Comparison of ENCODE assay signal across 29 cellular contexts in genomic region chr2:198072655-198073054, GRCh38.
"Had no signal": no experiment of that assay in that cellular context is flagged by ENCODE, and none has a peak within 500 bp of the region (broad histone marks: within the 10 kb centered on the region; RNA-seq: fewer than 3 reads in every experiment).

No MANE protein-coding gene starts in this region.

- H3K27me3 ChIP-seq: ascending aorta, breast epithelium, cardiac muscle cell, dorsolateral prefrontal cortex, esophagus muscularis mucosa, gastroesophageal sphincter, heart right ventricle had no signal

- H3K9me3 ChIP-seq: ascending aorta, breast epithelium, esophagus muscularis mucosa, gastroesophageal sphincter, heart right ventricle had no signal

- DNase-seq: activated CD4-positive, alpha-beta memory T cell treated with anti-CD3 and anti-CD28 coated beads for 36 hours; activated CD4-positive, alpha-beta T cell treated with anti-CD3 and anti-CD28 coated beads for 36 hours; activated CD4-positive, alpha-beta T cell treated with anti-CD3 and anti-CD28 coated beads, Interleukin-2, amount 10 ng/mL, durations not matched to agents 24 days and 14 days; activated CD4-positive, CD25-positive, alpha-beta regulatory T cell; activated CD4-positive, CD25-positive, alpha-beta regulatory T cell treated with anti-CD3 and anti-CD28 coated beads, Interleukin-2, amount 50 U/mL, for 72 hours; activated CD8-positive, alpha-beta memory T cell treated with anti-CD3 and anti-CD28 coated beads, Interleukin-2, amount 10 ng/mL, durations not matched to agents 7 days and 5 days; activated CD8-positive, alpha-beta memory T cell treated with anti-CD3 and anti-CD28 coated beads, Interleukin-2, amount 50 U/mL, for 4 hours; activated CD8-positive, alpha-beta T cell treated with anti-CD3 and anti-CD28 coated beads, Interleukin-2, amount 10 ng/mL, durations not matched to agents 7 days and 5 days; activated effector memory CD4-positive, alpha-beta T cell treated with anti-CD3 and anti-CD28 coated beads, Interleukin-2, amount 50 U/mL, for 16 hours; activated naive CD4-positive, alpha-beta T cell treated with anti-CD3 and anti-CD28 coated beads for 36 hours; activated naive CD8-positive, alpha-beta T cell treated with anti-CD3 and anti-CD28 coated beads for 36 hours; activated naive CD8-positive, alpha-beta T cell treated with anti-CD3 and anti-CD28 coated beads, Interleukin-2, amount 50 U/mL, for 24 hours; activated T-cell treated with anti-CD3 and anti-CD28 coated beads, Interleukin-2, amount 50 U/mL, for 1 hour; activated T-cell treated with anti-CD3 and anti-CD28 coated beads, Interleukin-2, amount 50 U/mL, for 48 hours; central memory CD4-positive, alpha-beta T cell; cerebellar nuclear complex; dorsolateral prefrontal cortex; effector memory CD4-positive, alpha-beta T cell; endodermal cell; erythroblast; foreskin melanocyte; heart right ventricle; T-helper 2 cell had no signal

- H3K36me3 ChIP-seq: ascending aorta, breast epithelium, cardiac muscle cell, esophagus muscularis mucosa, gastroesophageal sphincter, heart right ventricle had no signal

- H3K27ac ChIP-seq: ascending aorta, breast epithelium, cardiac muscle cell, coronary artery, esophagus muscularis mucosa, gastroesophageal sphincter, heart right ventricle had no signal

- H3K4me3 ChIP-seq: ascending aorta, breast epithelium, cardiac muscle cell, coronary artery, dorsolateral prefrontal cortex, esophagus muscularis mucosa, gastroesophageal sphincter, heart right ventricle had no signal

- H3K4me1 ChIP-seq: ascending aorta, breast epithelium, esophagus muscularis mucosa, gastroesophageal sphincter had no signal
